In the genomic region with DNA sequence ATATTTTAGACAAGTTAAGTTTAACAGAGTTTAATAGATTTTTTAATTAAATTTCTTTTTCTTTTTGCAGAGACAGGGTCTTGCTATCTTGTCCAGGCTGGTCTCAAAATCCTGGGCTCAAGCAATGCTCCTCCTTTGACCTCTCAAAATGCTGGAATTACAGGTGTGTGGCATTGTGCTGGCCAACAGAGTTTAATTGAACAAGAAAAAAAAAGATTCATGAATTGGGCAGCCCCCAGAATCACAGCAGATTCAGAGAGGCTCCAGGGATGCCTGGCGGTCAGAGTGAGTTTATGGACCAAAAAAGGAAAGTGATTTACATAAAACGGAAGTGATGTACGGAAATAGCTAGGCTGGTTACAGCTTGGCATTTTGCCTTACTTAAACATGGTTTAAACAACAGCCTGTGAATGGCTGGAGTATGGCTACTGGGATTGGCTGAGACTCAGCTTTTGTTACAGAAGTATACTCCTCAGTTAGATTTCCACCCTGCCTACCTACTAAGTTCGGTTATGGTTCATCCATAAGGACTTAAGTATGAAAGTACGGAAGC, we compare ENCODE assay signal across 1 cellular context.
TF ChIP-seq lines count a peak whose summit lies in the region.

No MANE protein-coding gene starts in this region.

TF ChIP-seq in endothelial cell of umbilical vein, 7 proteins besides CTCF, POLR2A, EP300 and RAD21:
- TF ChIP-seq GATA2 (IDR thresholded peaks at IDR 0.05; ENCODE audit: insufficient read depth, insufficient read length, low read depth, low read length) (no peak), JUN (IDR thresholded peaks at IDR 0.05; ENCODE audit: borderline replicate concordance, insufficient read depth, insufficient read length, low read depth) (no peak), EZH2 (IDR thresholded peaks at IDR 0.05; ENCODE audit: borderline replicate concordance, low read depth, low read length, severe bottlenecking) (no peak), MYC (IDR thresholded peaks at IDR 0.05; ENCODE audit: low read depth, low read length) (no peak), POLR2AphosphoS5 (IDR thresholded peaks at IDR 0.05; ENCODE audit: insufficient read depth, low read depth, low read length) (no peak), FOS (IDR thresholded peaks at IDR 0.05; ENCODE audit: borderline replicate concordance, insufficient read depth, low read length) (no peak)
- TF ChIP-seq, protein P1, sequence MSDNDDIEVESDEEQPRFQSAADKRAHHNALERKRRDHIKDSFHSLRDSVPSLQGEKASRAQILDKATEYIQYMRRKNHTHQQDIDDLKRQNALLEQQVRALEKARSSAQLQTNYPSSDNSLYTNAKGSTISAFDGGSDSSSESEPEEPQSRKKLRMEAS (IDR thresholded peaks at IDR 0.05; ENCODE audit: insufficient read depth, insufficient read length), result no peak
